In the genomic region with DNA sequence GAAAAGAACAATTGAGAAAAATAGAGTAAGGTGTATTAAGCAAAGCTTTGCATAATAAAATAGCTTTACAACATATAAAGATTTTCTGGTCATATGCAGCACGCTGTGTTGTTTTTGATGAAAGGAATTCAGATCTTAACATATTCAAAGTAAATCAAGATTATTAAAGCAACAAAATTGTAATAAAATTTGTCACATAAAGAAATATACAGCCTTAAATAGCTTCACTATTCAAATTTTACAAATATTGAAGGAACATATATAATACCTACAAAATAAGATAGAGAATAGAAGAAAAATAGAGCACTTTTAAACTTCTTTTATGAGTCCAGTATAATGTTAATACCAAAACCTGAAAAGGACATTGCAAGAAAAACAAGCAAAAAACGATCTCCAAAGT, we compare ENCODE assay signal across 7 cellular contexts.
"Had no signal": no experiment of that assay in that cellular context is flagged by ENCODE, and none has a peak within 500 bp of the region (broad histone marks: within the 10 kb centered on the region; RNA-seq: fewer than 3 reads in every experiment).

No MANE protein-coding gene starts in this region.

- H3K36me3 Mint-ChIP-seq: IgD-negative memory B cell had no signal

- DNase-seq: GM23248, H9, HCEC 1CT, KBM-7 had no signal

- H3K4me3 ChIP-seq: GM23248 had no signal

- H3K27me3 Mint-ChIP-seq: IgD-negative memory B cell had no signal

- H3K27ac Mint-ChIP-seq: H9, IgD-negative memory B cell had no signal

- H3K4me3 Mint-ChIP-seq: H9, IgD-negative memory B cell had no signal

- H3K9me3 Mint-ChIP-seq: H9, IgD-negative memory B cell had no signal

- H3K9ac ChIP-seq: GM23248 had no signal

- H3K27ac ChIP-seq: GM23248, HL-60 had no signal

- H2AFZ ChIP-seq: GM23248 had no signal

- ATAC-seq: HepG2 had no signal

- H3K4me1 Mint-ChIP-seq: IgD-negative memory B cell had no signal
